15 cellular contexts compared by ENCODE assay signal in genomic region chr5:88824141-88824540, GRCh38. TPM values are rescaled to one million over a fixed set of nuclear protein-coding genes. Genes with fewer than 3 reads are reported as not detected.
DNase-seq lines count a peak whose midpoint lies in the region; ATAC-seq and TF ChIP-seq lines count a peak whose summit lies in the region.
"Had no signal": no experiment of that assay in that cellular context is flagged by ENCODE, and none has a peak within 500 bp of the region (broad histone marks: within the 10 kb centered on the region; RNA-seq: fewer than 3 reads in every experiment).

No MANE protein-coding gene starts in this region.

- H3K36me3 ChIP-seq in DOHH2 (ENCODE audit: control insufficient read depth, low read length) (peaks cover 45% of the 10 kb centered on the region), Karpas-422 (ENCODE audit: insufficient read depth, low read length) (peaks cover 13% of the 10 kb centered on the region; the same call in 1 of the 2 replicates), sigmoid colon (peaks cover 0 to 26% (median 5%) of the 10 kb centered on the region in 4 donors)

- peak overlapping the region; percentile 71 for H3K9ac ChIP-seq in Karpas-422 (ENCODE audit: low read length)

- peaks cover 2% of the 10 kb centered on the region; the same call in 1 of the 2 replicates for H4K20me1 ChIP-seq in DOHH2 (ENCODE audit: control insufficient read depth, insufficient read depth, low read depth, low read length)
- no peaks in the 10 kb centered on the region for H4K20me1 ChIP-seq in Karpas-422 (ENCODE audit: insufficient read depth, low read depth, low read length)

- DNase-seq in Karpas-422 (peak; percentile 78), sigmoid colon (no peak), T-helper 1 cell (no peak)
- DNase-seq in activated naive CD8-positive, alpha-beta T cell treated with anti-CD3 and anti-CD28 coated beads for 36 hours, result no peak
- DNase-seq in activated CD4-positive, alpha-beta memory T cell treated with anti-CD3 and anti-CD28 coated beads for 36 hours, result no peak
- DNase-seq: activated CD4-positive, alpha-beta T cell treated with anti-CD3 and anti-CD28 coated beads, Interleukin-2, amount 50 U/mL, for 4 hours; activated naive CD8-positive, alpha-beta T cell treated with anti-CD3 and anti-CD28 coated beads, Interleukin-2, amount 10 ng/mL, durations not matched to agents 7 days and 5 days; activated T-cell treated with anti-CD3 and anti-CD28 coated beads, Interleukin-2, amount 50 U/mL, for 24 hours; caudate nucleus; endodermal cell; foreskin fibroblast; stimulated activated CD4-positive, alpha-beta T cell treated with anti-CD3 and anti-CD28 coated beads, Interleukin-15, amount 100 ng/mL, for 24 hours had no signal

- peaks cover 42% of the 10 kb centered on the region for H3K4me1 Mint-ChIP-seq in dendritic cell treated with granulocyte-macrophage colony-stimulating factor and Interleukin-4, amounts not matched to agents 40 ng/mL and 50 ng/mL, for 4 days (ENCODE audit: low read depth)
- peaks cover 38% of the 10 kb centered on the region for H3K4me1 Mint-ChIP-seq in activated naive CD8-positive, alpha-beta T cell treated with anti-CD3 and anti-CD28 coated beads for 36 hours
- peaks cover 24% of the 10 kb centered on the region for H3K4me1 Mint-ChIP-seq in activated CD4-positive, alpha-beta memory T cell treated with anti-CD3 and anti-CD28 coated beads for 36 hours (ENCODE audit: low read depth)

- no peak for TF ChIP-seq POLR2A in sigmoid colon (IDR thresholded peaks at IDR 0.05)

- no peaks in the 10 kb centered on the region for H3K9me3 Mint-ChIP-seq in dendritic cell treated with granulocyte-macrophage colony-stimulating factor and Interleukin-4, amounts not matched to agents 40 ng/mL and 50 ng/mL, for 4 days
- H3K9me3 Mint-ChIP-seq in activated naive CD8-positive, alpha-beta T cell treated with anti-CD3 and anti-CD28 coated beads for 36 hours, result no peaks in the 10 kb centered on the region
- H3K9me3 Mint-ChIP-seq in activated CD4-positive, alpha-beta memory T cell treated with anti-CD3 and anti-CD28 coated beads for 36 hours, result no peaks in the 10 kb centered on the region
- H3K9me3 Mint-ChIP-seq: activated naive CD8-positive, alpha-beta T cell treated with anti-CD3 and anti-CD28 coated beads, Interleukin-2, amount 10 ng/mL, durations not matched to agents 7 days and 5 days; activated T-cell treated with anti-CD3 and anti-CD28 coated beads, Interleukin-2, amount 50 U/mL, for 24 hours; endodermal cell had no signal

- intact Hi-C loops in dendritic cell treated with granulocyte-macrophage colony-stimulating factor and Interleukin-4, amounts not matched to agents 40 ng/mL and 50 ng/mL, for 4 days (cut with micrococcal nuclease), result loop anchor here (5.0 to 10.0 kb wide), 2 partner anchors 37 to 59 kb away; no protein-coding TSS in a partner anchor
- intact Hi-C loops in sigmoid colon (cut with DNase I), result loop anchor here (5.0 kb wide), 1 partner anchor 37 kb away; no protein-coding TSS in a partner anchor
- intact Hi-C loops in activated CD4-positive, alpha-beta memory T cell treated with anti-CD3 and anti-CD28 coated beads for 36 hours (cut with micrococcal nuclease), result no loop called here

- H3K27me3 ChIP-seq in DOHH2 (ENCODE audit: control insufficient read depth, low read length) (no peaks in the 10 kb centered on the region), Karpas-422 (ENCODE audit: low read length) (no peaks in the 10 kb centered on the region), sigmoid colon (no peaks in the 10 kb centered on the region)

- H3K36me3 Mint-ChIP-seq in dendritic cell treated with granulocyte-macrophage colony-stimulating factor and Interleukin-4, amounts not matched to agents 40 ng/mL and 50 ng/mL, for 4 days (ENCODE audit: low read depth), result peaks cover 12% of the 10 kb centered on the region
- H3K36me3 Mint-ChIP-seq in activated naive CD8-positive, alpha-beta T cell treated with anti-CD3 and anti-CD28 coated beads for 36 hours, result no peaks in the 10 kb centered on the region
- no peaks in the 10 kb centered on the region for H3K36me3 Mint-ChIP-seq in activated CD4-positive, alpha-beta memory T cell treated with anti-CD3 and anti-CD28 coated beads for 36 hours
- H3K36me3 Mint-ChIP-seq: activated naive CD8-positive, alpha-beta T cell treated with anti-CD3 and anti-CD28 coated beads, Interleukin-2, amount 10 ng/mL, durations not matched to agents 7 days and 5 days had no signal

- TF ChIP-seq CTCF in DOHH2 (IDR thresholded peaks at IDR 0.05; ENCODE audit: low read depth, low read length, poor library complexity, severe bottlenecking) (no peak), sigmoid colon (IDR thresholded peaks at IDR 0.05) (no peak)

- H2AFZ ChIP-seq in Karpas-422 (ENCODE audit: low read length), result no peak overlapping the region

- H3F3A ChIP-seq in DOHH2 (ENCODE audit: control insufficient read depth, insufficient read depth), result peaks cover 55% of the 10 kb centered on the region

- TF ChIP-seq EP300 in sigmoid colon (IDR thresholded peaks at IDR 0.05), result no peak

- H3K4me2 ChIP-seq in DOHH2 (ENCODE audit: low read length) (peak overlapping the region; percentile 94), Karpas-422 (ENCODE audit: low read depth, low read length, poor library complexity, severe bottlenecking) (peak overlapping the region; percentile 77)

- CTCF ChIA-PET in activated CD4-positive, alpha-beta memory T cell treated with anti-CD3 and anti-CD28 coated beads for 36 hours (lab: Charles Lee), result interaction anchor here (1.3 to 2.3 kb wide), 2 partner anchors 94 to 1442 kb away, joined by 3 to 6 read pairs; no protein-coding TSS in a partner anchor

- peak overlapping the region; percentile 61 for H3K27ac Mint-ChIP-seq in dendritic cell treated with granulocyte-macrophage colony-stimulating factor and Interleukin-4, amounts not matched to agents 40 ng/mL and 50 ng/mL, for 4 days
- no peak overlapping the region for H3K27ac Mint-ChIP-seq in activated naive CD8-positive, alpha-beta T cell treated with anti-CD3 and anti-CD28 coated beads for 36 hours
- no peak overlapping the region for H3K27ac Mint-ChIP-seq in activated CD4-positive, alpha-beta memory T cell treated with anti-CD3 and anti-CD28 coated beads for 36 hours
- H3K27ac Mint-ChIP-seq: activated naive CD8-positive, alpha-beta T cell treated with anti-CD3 and anti-CD28 coated beads, Interleukin-2, amount 10 ng/mL, durations not matched to agents 7 days and 5 days; activated T-cell treated with anti-CD3 and anti-CD28 coated beads, Interleukin-2, amount 50 U/mL, for 24 hours had no signal

- no peaks in the 10 kb centered on the region for H3K9me3 ChIP-seq in DOHH2 (ENCODE audit: control insufficient read depth, insufficient read depth, low read length)
- H3K9me3 ChIP-seq in Karpas-422 (ENCODE audit: low read length), result no peaks in the 10 kb centered on the region
- no peaks in the 10 kb centered on the region for H3K9me3 ChIP-seq in sigmoid colon

- H3K9me2 ChIP-seq in DOHH2 (replicated peaks; ENCODE audit: control insufficient read depth, low read length), result no peaks in the 10 kb centered on the region
- H3K9me2 ChIP-seq in Karpas-422 (replicated peaks; ENCODE audit: insufficient read depth, low read length), result no peaks in the 10 kb centered on the region

- peak overlapping the region; percentile 98 for H3K27ac ChIP-seq in DOHH2 (ENCODE audit: low read depth, low read length)
- peak overlapping the region; percentile 99 for H3K27ac ChIP-seq in Karpas-422 (ENCODE audit: low read length)
- peak overlapping the region; percentile 5 to 72 (median 62) for H3K27ac ChIP-seq in sigmoid colon

- H3K4me1 ChIP-seq in DOHH2 (ENCODE audit: control insufficient read depth, low read length) (peaks cover 65% of the 10 kb centered on the region), Karpas-422 (ENCODE audit: low read length) (peaks cover 100% of the 10 kb centered on the region), sigmoid colon (peaks cover 0 to 43% (median 31%) of the 10 kb centered on the region in 4 donors)

- H3K79me2 ChIP-seq in DOHH2 (ENCODE audit: control insufficient read depth, low read length) (peaks cover 85% of the 10 kb centered on the region), Karpas-422 (ENCODE audit: low read length) (peaks cover 71% of the 10 kb centered on the region)

- ATAC-seq in HG03095 (IDR thresholded peaks at IDR 0.05; ENCODE audit: unreplicated experiment), result no peak

- 42 to 85% methylated on average over 4 of the region's 4 CpGs for WGBS in sigmoid colon, 2 donors

- POLR2A ChIA-PET in activated CD4-positive, alpha-beta memory T cell treated with anti-CD3 and anti-CD28 coated beads for 36 hours (lab: Charles Lee), result no interaction called here

- H3K4me3 ChIP-seq in DOHH2 (ENCODE audit: low read length) (peak overlapping the region; percentile 96), Karpas-422 (ENCODE audit: low read length) (peak overlapping the region; percentile 58), sigmoid colon (no peak overlapping the region)

- no peak overlapping the region for H3K4me3 Mint-ChIP-seq in dendritic cell treated with granulocyte-macrophage colony-stimulating factor and Interleukin-4, amounts not matched to agents 40 ng/mL and 50 ng/mL, for 4 days
- H3K4me3 Mint-ChIP-seq in activated naive CD8-positive, alpha-beta T cell treated with anti-CD3 and anti-CD28 coated beads for 36 hours, result no peak overlapping the region
- no peak overlapping the region for H3K4me3 Mint-ChIP-seq in activated CD4-positive, alpha-beta memory T cell treated with anti-CD3 and anti-CD28 coated beads for 36 hours
- H3K4me3 Mint-ChIP-seq: activated naive CD8-positive, alpha-beta T cell treated with anti-CD3 and anti-CD28 coated beads, Interleukin-2, amount 10 ng/mL, durations not matched to agents 7 days and 5 days; activated T-cell treated with anti-CD3 and anti-CD28 coated beads, Interleukin-2, amount 50 U/mL, for 24 hours; endodermal cell had no signal

- no peaks in the 10 kb centered on the region for H3K27me3 Mint-ChIP-seq in dendritic cell treated with granulocyte-macrophage colony-stimulating factor and Interleukin-4, amounts not matched to agents 40 ng/mL and 50 ng/mL, for 4 days
- H3K27me3 Mint-ChIP-seq in activated naive CD8-positive, alpha-beta T cell treated with anti-CD3 and anti-CD28 coated beads for 36 hours, result peaks cover 7% of the 10 kb centered on the region
- peaks cover 8% of the 10 kb centered on the region for H3K27me3 Mint-ChIP-seq in activated CD4-positive, alpha-beta memory T cell treated with anti-CD3 and anti-CD28 coated beads for 36 hours

RNA-seq across cellular contexts. Expression of gene MEF2C, which starts 58.8 kb away (rescaled TPM):
- total RNA-seq in Karpas-422 (2014; rRNA removed; shearing (Covaris generic); ENCODE audit: low replicate concordance), result 105 and 171 TPM in 2 replicates
- 10 to 100 TPM; 32.1 to 51.4 (median 40.2) TPM for total RNA-seq in sigmoid colon
- 10 to 100 TPM in 1 of 3 donors, 1 to 10 TPM in 2; 2.8 to 14.9 (median 9.0) TPM for polyA plus RNA-seq in sigmoid colon
- 1 to 10 TPM; 1.5 to 2.1 TPM for total RNA-seq in activated naive CD8-positive, alpha-beta T cell treated with anti-CD3 and anti-CD28 coated beads for 36 hours
- total RNA-seq in activated CD4-positive, alpha-beta memory T cell treated with anti-CD3 and anti-CD28 coated beads for 36 hours, result under 1 TPM; 0.02 TPM

Comparison
In these comparisons a context has a peak if more than half of its experiments do, and no peak if none do; other contexts are left out.
1. H3K4me3 ChIP-seq: peak in DOHH2 (single experiment) and Karpas-422 (single experiment); none in sigmoid colon (0 of 4).
2. RNA of gene MEF2C, which starts 58.8 kb away (total RNA-seq): 105 to 171 TPM in Karpas-422 and 32.1 to 51.4 TPM in sigmoid colon; 1.5 to 2.1 TPM in activated naive CD8-positive, alpha-beta T cell treated with anti-CD3 and anti-CD28 coated beads for 36 hours and 0.02 TPM in activated CD4-positive, alpha-beta memory T cell treated with anti-CD3 and anti-CD28 coated beads for 36 hours; every median in the first group is over 10 times any median in the second.
3. Peak in every context shown above with its lines, with median percentiles within 50 percentile points of each other: H3K27ac ChIP-seq.